ENCODE assay signal across 8 cellular contexts in genomic region chr18:2656237-2657042, GRCh38. TPM values are rescaled to one million over a fixed set of nuclear protein-coding genes. Genes with fewer than 3 reads are reported as not detected.
DNase-seq lines count a peak whose midpoint lies in the region; ATAC-seq and TF ChIP-seq lines count a peak whose summit lies in the region.

No MANE protein-coding gene starts in this region.

- 0 to 1% methylated on average over 24 to 50 of the region's 50 CpGs for WGBS in testis, 2 donors

- no peak for TF ChIP-seq CTCF in testis (IDR thresholded peaks at IDR 0.05)

- H3K4me1 ChIP-seq in testis: peaks cover 10% of the 10 kb centered on the region

- no peaks in the 10 kb centered on the region for H3K36me3 ChIP-seq in testis (ENCODE audit: low read depth, missing control alignments)

- H3K27me3 ChIP-seq in testis: no peaks in the 10 kb centered on the region

- no peak for TF ChIP-seq POLR2A in testis (IDR thresholded peaks at IDR 0.05)

- peak; percentile 73 for DNase-seq in NCI-H69 (lab: John Stamatoyannopoulos, UW)
- peak; percentile 62 to 68 for DNase-seq in activated T-cell treated with anti-CD3 and anti-CD28 coated beads, Interleukin-2, amount 50 U/mL, for 48 hours
- peak; percentile 60 for DNase-seq in myocyte (ENCODE audit: low read depth)
- DNase-seq in testis: peak; percentile 67
- DNase-seq in GM19238 (ENCODE audit: insufficient read length, low spot score): no peak

- peak overlapping the region; percentile 81 to 89 for H3K4me3 ChIP-seq in testis

- intact Hi-C loops in testis (cut with DNase I; ENCODE audit: low total_unique reads): no loop called here

- peak; percentile 16 for ATAC-seq in GM18498 (IDR thresholded peaks at IDR 0.05; ENCODE audit: unreplicated experiment)
- peak; percentile 11 for ATAC-seq in HG02759 (IDR thresholded peaks at IDR 0.05; ENCODE audit: unreplicated experiment)
- peak; percentile 40 for ATAC-seq in esophagus mucosa

- no peaks in the 10 kb centered on the region for H3K9me3 ChIP-seq in testis

- H3K27ac ChIP-seq in testis: peak overlapping the region; percentile 93 to 97

RNA-seq across cellular contexts. Expression of gene SMCHD1, which starts 0.9 kb away (rescaled TPM):
- total RNA-seq in esophagus mucosa (20.9 TPM), myocyte (36.6 and 37.9 TPM in 2 replicates), testis (100 to 1,000 TPM in 1 of 2 donors, 10 to 100 TPM in 1; 87.2 to 111 TPM)
- polyA plus RNA-seq in myocyte (2012): 6.1 TPM
- 46.6 TPM for polyA plus RNA-seq in testis (ENCODE audit: insufficient read depth, low read depth, low replicate concordance)
